Comparison of ENCODE assay signal across 8 cellular contexts in the genomic region with DNA sequence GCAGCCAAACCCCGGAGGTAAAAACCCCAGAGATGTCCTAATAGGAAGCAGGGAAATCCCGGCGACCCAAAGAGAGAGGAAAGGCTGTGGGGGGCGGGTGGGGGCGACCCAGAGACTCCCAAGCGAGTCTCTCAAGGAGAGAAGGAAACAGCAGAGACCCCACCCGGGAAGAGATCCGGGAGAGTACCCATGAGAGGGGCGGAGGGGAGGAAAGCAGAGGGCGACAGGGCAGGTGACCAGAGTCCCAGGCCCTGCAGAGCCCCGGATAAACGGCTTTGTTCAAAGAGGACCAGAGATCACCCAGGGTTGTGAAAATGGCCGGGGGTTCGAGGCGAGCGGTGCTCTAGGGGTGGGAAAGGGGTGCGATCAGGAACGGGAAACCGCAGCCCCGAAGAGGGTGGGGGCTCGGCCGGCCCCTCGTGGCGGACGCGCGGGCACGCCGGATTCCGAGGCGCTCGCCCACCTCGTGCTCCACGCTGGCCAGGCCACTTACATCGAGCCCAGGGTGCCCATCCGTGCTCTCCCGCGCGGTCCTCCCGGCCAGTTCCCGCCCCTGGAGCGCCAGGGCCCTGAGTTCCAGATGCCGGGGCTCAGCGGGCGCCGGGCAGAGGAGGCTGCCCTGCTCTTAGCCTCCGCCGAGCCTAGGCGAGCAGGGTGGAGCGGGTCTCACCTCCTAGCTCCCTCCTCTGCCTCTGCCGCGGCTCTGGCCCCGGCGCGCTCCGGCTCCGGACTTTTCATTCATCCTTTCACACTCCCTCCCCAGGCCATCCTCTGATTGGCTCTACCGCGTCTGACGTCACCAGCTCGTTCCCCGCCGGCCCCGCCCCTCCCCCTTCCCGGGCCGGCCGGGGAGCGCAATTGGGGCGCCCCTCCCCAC. TPM values are rescaled to one million over a fixed set of nuclear protein-coding genes. Genes with fewer than 3 reads are reported as not detected.
DNase-seq lines count a peak whose midpoint lies in the region; ATAC-seq and TF ChIP-seq lines count a peak whose summit lies in the region.

No MANE protein-coding gene starts in this region.

- peaks cover 23 to 35% (median 26%) of the 10 kb centered on the region in 3 donors for H3K4me1 Mint-ChIP-seq in CD8-positive, alpha-beta memory T cell
- H3K4me1 Mint-ChIP-seq in activated naive CD8-positive, alpha-beta T cell treated with anti-CD3 and anti-CD28 coated beads, Interleukin-2, amount 10 ng/mL, durations not matched to agents 7 days and 5 days = peaks cover 8% of the 10 kb centered on the region
- H3K4me1 Mint-ChIP-seq in type B pancreatic cell (ENCODE audit: unreplicated experiment) = peaks cover 4% of the 10 kb centered on the region

- H3K27me3 ChIP-seq in CD8-positive, alpha-beta memory T cell (ENCODE audit: insufficient read depth, low read length, poor library complexity, severe bottlenecking) = peaks cover 46% of the 10 kb centered on the region

- CTCF ChIA-PET in CD8-positive, alpha-beta memory T cell (lab: Charles Lee) = interaction anchor here (1.4 to 3.2 kb wide), 2 partner anchors 25 to 36 kb away, joined by 5 to 12 read pairs; no protein-coding TSS in a partner anchor

- no peaks in the 10 kb centered on the region for H3K36me3 ChIP-seq in CD8-positive, alpha-beta memory T cell (ENCODE audit: insufficient read depth, low read length)

- ATAC-seq in GM21381 (IDR thresholded peaks at IDR 0.05; ENCODE audit: unreplicated experiment) = peak; percentile 70
- ATAC-seq in activated naive CD8-positive, alpha-beta T cell treated with anti-CD3 and anti-CD28 coated beads, Interleukin-2, amount 10 ng/mL, durations not matched to agents 7 days and 5 days (ENCODE audit: low read depth) = peak; percentile 84

- H3K9me3 Mint-ChIP-seq in CD8-positive, alpha-beta memory T cell = no peaks in the 10 kb centered on the region
- no peaks in the 10 kb centered on the region for H3K9me3 Mint-ChIP-seq in activated naive CD8-positive, alpha-beta T cell treated with anti-CD3 and anti-CD28 coated beads, Interleukin-2, amount 10 ng/mL, durations not matched to agents 7 days and 5 days
- no peaks in the 10 kb centered on the region for H3K9me3 Mint-ChIP-seq in type B pancreatic cell

- TF ChIP-seq CTCF in type B pancreatic cell (conservative IDR thresholded peaks at IDR 0.05) = no peak

- H3K4me1 ChIP-seq in CD8-positive, alpha-beta memory T cell (ENCODE audit: insufficient read depth, low read length) = peaks cover 25% of the 10 kb centered on the region

- peak overlapping the region; percentile 91 to 97 (median 93) for H3K4me3 Mint-ChIP-seq in CD8-positive, alpha-beta memory T cell
- H3K4me3 Mint-ChIP-seq in activated naive CD8-positive, alpha-beta T cell treated with anti-CD3 and anti-CD28 coated beads, Interleukin-2, amount 10 ng/mL, durations not matched to agents 7 days and 5 days = peak overlapping the region; percentile 85
- peak overlapping the region; percentile 78 for H3K4me3 Mint-ChIP-seq in type B pancreatic cell

- POLR2A ChIA-PET in CD8-positive, alpha-beta memory T cell (lab: Charles Lee) = no interaction called here
- POLR2A ChIA-PET in activated naive CD8-positive, alpha-beta T cell treated with anti-CD3 and anti-CD28 coated beads, Interleukin-2, amount 10 ng/mL, durations not matched to agents 7 days and 5 days (lab: Charles Lee) = interaction anchor here (1.4 kb wide), 1 partner anchor 35 kb away, joined by 5 read pairs; no protein-coding TSS in a partner anchor

- H3K27ac ChIP-seq in CD8-positive, alpha-beta memory T cell (ENCODE audit: low read depth, low read length) = peak overlapping the region; percentile 68

- peaks cover 15 to 75% of the 10 kb centered on the region in 2 donors for H3K27me3 Mint-ChIP-seq in CD8-positive, alpha-beta memory T cell
- peaks cover 91% of the 10 kb centered on the region for H3K27me3 Mint-ChIP-seq in activated naive CD8-positive, alpha-beta T cell treated with anti-CD3 and anti-CD28 coated beads, Interleukin-2, amount 10 ng/mL, durations not matched to agents 7 days and 5 days
- H3K27me3 Mint-ChIP-seq in type B pancreatic cell = peaks cover 98% of the 10 kb centered on the region

- no peaks in the 10 kb centered on the region for H3K9me3 ChIP-seq in CD8-positive, alpha-beta memory T cell (ENCODE audit: low read length)

- intact Hi-C loops in cardiac septum (cut with DNase I) = no loop called here
- intact Hi-C loops in posterior cingulate gyrus (cut with DNase I) = no loop called here

- peaks cover 0 to 4% (median 3%) of the 10 kb centered on the region in 3 donors for H3K36me3 Mint-ChIP-seq in CD8-positive, alpha-beta memory T cell
- H3K36me3 Mint-ChIP-seq in activated naive CD8-positive, alpha-beta T cell treated with anti-CD3 and anti-CD28 coated beads, Interleukin-2, amount 10 ng/mL, durations not matched to agents 7 days and 5 days = no peaks in the 10 kb centered on the region
- no peaks in the 10 kb centered on the region for H3K36me3 Mint-ChIP-seq in type B pancreatic cell

- H3K27ac Mint-ChIP-seq in CD8-positive, alpha-beta memory T cell = peak overlapping the region in 6 of 8 donors; percentile 9 to 92 (median 72)
- H3K27ac Mint-ChIP-seq in activated naive CD8-positive, alpha-beta T cell treated with anti-CD3 and anti-CD28 coated beads, Interleukin-2, amount 10 ng/mL, durations not matched to agents 7 days and 5 days = no peak overlapping the region
- no peak overlapping the region for H3K27ac Mint-ChIP-seq in type B pancreatic cell

- peak; percentile 54 to 74 (median 63) for DNase-seq in CD8-positive, alpha-beta memory T cell
- DNase-seq in LHCN-M2 (ENCODE audit: low read depth) (peak; percentile 54), SHP77 treated with DMSO at 0.1 percent for 48 hours (lab: John Stamatoyannopoulos, UW) (peak; percentile 92), cardiac septum (ENCODE audit: low spot score) (peak; percentile 88), posterior cingulate gyrus (peak; percentile 87 to 98 (median 92)), type B pancreatic cell (ENCODE audit: extremely low spot score, unreplicated experiment) (peak; percentile 77)
- DNase-seq in activated naive CD8-positive, alpha-beta T cell treated with anti-CD3 and anti-CD28 coated beads, Interleukin-2, amount 10 ng/mL, durations not matched to agents 7 days and 5 days = peak; percentile 72

- peak overlapping the region; percentile 62 for H3K4me3 ChIP-seq in CD8-positive, alpha-beta memory T cell (ENCODE audit: low read length)

RNA-seq across cellular contexts. Expression of a gene that starts 52.3 kb away (rescaled TPM):
- not detected for total RNA-seq in CD8-positive, alpha-beta memory T cell
- polyA plus RNA-seq in CD8-positive, alpha-beta memory T cell = not detected
- total RNA-seq in LHCN-M2 (2014; rRNA removed) = not detected in 2 replicates
- polyA plus RNA-seq in LHCN-M2 (2012) = not detected
- not detected for total RNA-seq in activated naive CD8-positive, alpha-beta T cell treated with anti-CD3 and anti-CD28 coated beads, Interleukin-2, amount 10 ng/mL, durations not matched to agents 7 days and 5 days
- not detected for total RNA-seq in cardiac septum
- 0.17 and 0.88 TPM in 2 replicates for total RNA-seq in type B pancreatic cell (ENCODE audit: low replicate concordance)

Comparison
In these comparisons a context has a peak if more than half of its experiments do, and no peak if none do; other contexts are left out.
1. Peak in every context shown above with its lines: DNase-seq, ATAC-seq, H3K4me3 ChIP-seq and H3K27ac ChIP-seq.
2. H3K27ac Mint-ChIP-seq: peak in CD8-positive, alpha-beta memory T cell (6 of 8); none in activated naive CD8-positive, alpha-beta T cell treated with anti-CD3 and anti-CD28 coated beads, Interleukin-2, amount 10 ng/mL, durations not matched to agents 7 days and 5 days (single experiment) and type B pancreatic cell (single experiment).